ENCODE assay signal across 1 cellular context in genomic region chr20:62306440-62307187, GRCh38.
TF ChIP-seq lines count a peak whose summit lies in the region.

No MANE protein-coding gene starts in this region.

TF ChIP-seq in SK-N-SH treated with all-trans-retinoic acid at 6 μM for 48 hours, 23 proteins besides CTCF, POLR2A, EP300 and RAD21 (continued from another document):
- TF ChIP-seq POU6F1 (CRISPR knock-in tag; IDR thresholded peaks at IDR 0.05; ENCODE audit: borderline replicate concordance, low read depth) = no peak
- TF ChIP-seq ARNTL (CRISPR knock-in tag; IDR thresholded peaks at IDR 0.05; ENCODE audit: borderline replicate concordance, low read depth) = no peak
